In genomic region chr2:85042330-85042729, GRCh38 we compare ENCODE assay signal across 28 cellular contexts.
DNase-seq lines count a peak whose midpoint lies in the region; ATAC-seq and TF ChIP-seq lines count a peak whose summit lies in the region.
"Had no signal": no experiment of that assay in that cellular context is flagged by ENCODE, and none has a peak within 500 bp of the region (broad histone marks: within the 10 kb centered on the region; RNA-seq: fewer than 3 reads in every experiment).

No MANE protein-coding gene starts in this region.

- no peak for TF ChIP-seq CTCF in MCF 10A (IDR thresholded peaks at IDR 0.05; ENCODE audit: unreplicated experiment)
- TF ChIP-seq CTCF in breast epithelium (IDR thresholded peaks at IDR 0.05) = no peak
- TF ChIP-seq CTCF in endothelial cell (IDR thresholded peaks at IDR 0.05; ENCODE audit: unreplicated experiment) = no peak
- no peak for TF ChIP-seq CTCF in left lung (IDR thresholded peaks at IDR 0.05)

- no peak for TF ChIP-seq POLR2A in breast epithelium (IDR thresholded peaks at IDR 0.05)

- H3K27ac ChIP-seq in breast epithelium = no peak overlapping the region
- no peak overlapping the region for H3K27ac ChIP-seq in left lung
- H3K27ac ChIP-seq: body of pancreas, esophagus squamous epithelium, GM23248, thyroid gland had no signal

- peak overlapping the region; percentile 29 for H3K27ac Mint-ChIP-seq in MCF 10A (ENCODE audit: low read depth, unreplicated experiment)
- peak overlapping the region; percentile 37 for H3K27ac Mint-ChIP-seq in T-helper 17 cell
- peak overlapping the region; percentile 26 for H3K27ac Mint-ChIP-seq in endothelial cell (ENCODE audit: unreplicated experiment)
- peak overlapping the region; percentile 49 for H3K27ac Mint-ChIP-seq in stimulated activated effector memory CD8-positive, alpha-beta T cell treated with anti-CD3 and anti-CD28 coated beads, Interleukin-12 subunit alpha, Interleukin-12 subunit beta, amount 100 ng/mL, for 72 hours
- H3K27ac Mint-ChIP-seq: stimulated activated naive CD8-positive, alpha-beta T cell treated with anti-CD3 and anti-CD28 coated beads, Interleukin-15, amount 100 ng/mL, for 72 hours had no signal

- CTCF ChIA-PET in MCF 10A (lab: Yijun Ruan, JAX) = interaction anchor here (3.0 kb wide), 1 partner anchor 259 kb away, joined by 9 read pairs; no protein-coding TSS in a partner anchor

- DNase-seq in MCF 10A (ENCODE audit: unreplicated experiment) (no peak), breast epithelium (ENCODE audit: low spot score in 2 of 2) (no peak), T-helper 17 cell (no peak), endothelial cell (ENCODE audit: low spot score) (no peak), ecto neural progenitor cell (ENCODE audit: low spot score) (no peak), left lung (no peak)
- no peak for DNase-seq in stimulated activated effector memory CD8-positive, alpha-beta T cell treated with anti-CD3 and anti-CD28 coated beads, Interleukin-12 subunit alpha, Interleukin-12 subunit beta, amount 100 ng/mL, for 72 hours (ENCODE audit: low spot score in 2 of 2)
- DNase-seq: activated CD4-positive, CD25-positive, alpha-beta regulatory T cell treated with anti-CD3 and anti-CD28 coated beads, Interleukin-2, amount 50 U/mL, for 72 hours; activated T-cell treated with anti-CD3 and anti-CD28 coated beads, Interleukin-2, amount 50 U/mL, for 48 hours; body of pancreas; C1 segment of cervical spinal cord; esophagus squamous epithelium; hypothalamus; left ventricle myocardium superior; MM.1S; mucosa of descending colon; NCI-H1694; NCI-H2171; NCI-H524; posterior cingulate gyrus; stimulated activated naive CD8-positive, alpha-beta T cell treated with anti-CD3 and anti-CD28 coated beads, Interleukin-15, amount 100 ng/mL, for 72 hours; T-cell had no signal

- BruUV-seq in MCF 10A (replicated peaks; lab: Mats Ljungman, UMichigan) = no TSS peak

- H3K36me3 ChIP-seq in breast epithelium = no peaks in the 10 kb centered on the region
- H3K36me3 ChIP-seq in left lung = peaks cover 0 to 63% of the 10 kb centered on the region in 2 donors

- H3K27me3 ChIP-seq in breast epithelium = no peaks in the 10 kb centered on the region
- H3K27me3 ChIP-seq in left lung = no peaks in the 10 kb centered on the region
- H3K27me3 ChIP-seq: body of pancreas, esophagus squamous epithelium, thyroid gland had no signal

- POLR2A ChIA-PET in MCF 10A (lab: Yijun Ruan, JAX) = interaction anchor here (0.8 kb wide), 1 partner anchor 68 kb away, joined by 3 read pairs; no protein-coding TSS in a partner anchor

- H3K4me3 ChIP-seq in breast epithelium (no peak overlapping the region), left lung (no peak overlapping the region)
- H3K4me3 ChIP-seq: body of pancreas, esophagus squamous epithelium, GM23248, K562, mucosa of descending colon, thyroid gland had no signal

- H3K27me3 Mint-ChIP-seq in MCF 10A (ENCODE audit: insufficient read depth, unreplicated experiment) = no peaks in the 10 kb centered on the region
- no peaks in the 10 kb centered on the region for H3K27me3 Mint-ChIP-seq in T-helper 17 cell
- peaks cover 2% of the 10 kb centered on the region for H3K27me3 Mint-ChIP-seq in endothelial cell (ENCODE audit: unreplicated experiment)
- H3K27me3 Mint-ChIP-seq: stimulated activated naive CD8-positive, alpha-beta T cell treated with anti-CD3 and anti-CD28 coated beads, Interleukin-15, amount 100 ng/mL, for 72 hours; T-cell had no signal

- peaks cover 12% of the 10 kb centered on the region for H3K4me1 Mint-ChIP-seq in MCF 10A (ENCODE audit: insufficient read depth, unreplicated experiment)
- H3K4me1 Mint-ChIP-seq in T-helper 17 cell = peaks cover 29% of the 10 kb centered on the region
- H3K4me1 Mint-ChIP-seq in endothelial cell (ENCODE audit: unreplicated experiment) = peaks cover 5% of the 10 kb centered on the region
- H3K4me1 Mint-ChIP-seq in stimulated activated effector memory CD8-positive, alpha-beta T cell treated with anti-CD3 and anti-CD28 coated beads, Interleukin-12 subunit alpha, Interleukin-12 subunit beta, amount 100 ng/mL, for 72 hours = peaks cover 16% of the 10 kb centered on the region
- H3K4me1 Mint-ChIP-seq: neural crest cell had no signal

- H3K36me3 Mint-ChIP-seq in MCF 10A (ENCODE audit: insufficient read depth, unreplicated experiment) (peaks cover 76% of the 10 kb centered on the region), T-helper 17 cell (ENCODE audit: low read depth) (peaks cover 11% of the 10 kb centered on the region), endothelial cell (ENCODE audit: low read depth, unreplicated experiment) (peaks cover 33% of the 10 kb centered on the region)
- H3K36me3 Mint-ChIP-seq in stimulated activated effector memory CD8-positive, alpha-beta T cell treated with anti-CD3 and anti-CD28 coated beads, Interleukin-12 subunit alpha, Interleukin-12 subunit beta, amount 100 ng/mL, for 72 hours = peaks cover 97% of the 10 kb centered on the region

- H3K9me3 Mint-ChIP-seq in MCF 10A (ENCODE audit: unreplicated experiment) (no peaks in the 10 kb centered on the region), endothelial cell (ENCODE audit: unreplicated experiment) (no peaks in the 10 kb centered on the region)
- no peaks in the 10 kb centered on the region for H3K9me3 Mint-ChIP-seq in stimulated activated effector memory CD8-positive, alpha-beta T cell treated with anti-CD3 and anti-CD28 coated beads, Interleukin-12 subunit alpha, Interleukin-12 subunit beta, amount 100 ng/mL, for 72 hours
- H3K9me3 Mint-ChIP-seq: neural crest cell; stimulated activated naive CD8-positive, alpha-beta T cell treated with anti-CD3 and anti-CD28 coated beads, Interleukin-15, amount 100 ng/mL, for 72 hours; T-cell had no signal

- intact Hi-C loops in MCF 10A (cut with micrococcal nuclease) = no loop called here
- intact Hi-C loops in breast epithelium (cut with DNase I; ENCODE audit: low total_unique reads) = no loop called here
- intact Hi-C loops in left lung (cut with DNase I) = no loop called here

- no peak overlapping the region for H3K4me3 Mint-ChIP-seq in MCF 10A (ENCODE audit: unreplicated experiment)
- no peak overlapping the region for H3K4me3 Mint-ChIP-seq in T-helper 17 cell
- no peak overlapping the region for H3K4me3 Mint-ChIP-seq in endothelial cell (ENCODE audit: unreplicated experiment)
- no peak overlapping the region for H3K4me3 Mint-ChIP-seq in stimulated activated effector memory CD8-positive, alpha-beta T cell treated with anti-CD3 and anti-CD28 coated beads, Interleukin-12 subunit alpha, Interleukin-12 subunit beta, amount 100 ng/mL, for 72 hours
- H3K4me3 Mint-ChIP-seq: neural crest cell; stimulated activated naive CD8-positive, alpha-beta T cell treated with anti-CD3 and anti-CD28 coated beads, Interleukin-15, amount 100 ng/mL, for 72 hours; T-cell had no signal

- H3K9me3 ChIP-seq in breast epithelium = no peaks in the 10 kb centered on the region
- no peaks in the 10 kb centered on the region for H3K9me3 ChIP-seq in T-helper 17 cell (ENCODE audit: control insufficient read depth, low read length, poor library complexity, severe bottlenecking)
- no peaks in the 10 kb centered on the region for H3K9me3 ChIP-seq in left lung
- H3K9me3 ChIP-seq: body of pancreas, esophagus squamous epithelium, mucosa of descending colon, thyroid gland had no signal

- H3K4me1 ChIP-seq in breast epithelium (no peaks in the 10 kb centered on the region), left lung (no peaks in the 10 kb centered on the region)
- H3K4me1 ChIP-seq: body of pancreas, esophagus squamous epithelium, thyroid gland had no signal

- no peak for ATAC-seq in T-helper 17 cell
- ATAC-seq in stimulated activated effector memory CD8-positive, alpha-beta T cell treated with anti-CD3 and anti-CD28 coated beads, Interleukin-12 subunit alpha, Interleukin-12 subunit beta, amount 100 ng/mL, for 72 hours = no peak
- ATAC-seq in GM18511 (IDR thresholded peaks at IDR 0.05; ENCODE audit: unreplicated experiment) = no peak
- ATAC-seq in left lung = no peak
- ATAC-seq: body of pancreas; K562; left ventricle myocardium superior; mucosa of descending colon; Panc1; stimulated activated naive CD8-positive, alpha-beta T cell treated with anti-CD3 and anti-CD28 coated beads, Interleukin-15, amount 100 ng/mL, for 72 hours; T-cell had no signal
